18 cellular contexts compared by ENCODE assay signal in genomic region chr11:117191680-117192400, GRCh38.
"Had no signal": no experiment of that assay in that cellular context is flagged by ENCODE, and none has a peak within 500 bp of the region (broad histone marks: within the 10 kb centered on the region; RNA-seq: fewer than 3 reads in every experiment).

No MANE protein-coding gene starts in this region.

- DNase-seq: activated CD4-positive, alpha-beta T cell treated with anti-CD3 and anti-CD28 coated beads, Interleukin-2, amount 50 U/mL, for 48 hours; activated CD8-positive, alpha-beta memory T cell treated with anti-CD3 and anti-CD28 coated beads, Interleukin-2, amount 10 ng/mL, durations not matched to agents 7 days and 5 days; activated T-cell treated with anti-CD3 and anti-CD28 coated beads, Interleukin-2, amount 50 U/mL, for 1 hour; erythroblast; left colon; mammary epithelial cell; naive B cell; retina; stimulated activated CD4-positive, alpha-beta T cell treated with anti-CD3 and anti-CD28 coated beads, Interleukin-4, amount 100 ng/mL, for 24 hours had no signal

- H3K27me3 ChIP-seq: gastrocnemius medialis, heart left ventricle, neural progenitor cell had no signal

- ATAC-seq: activated CD8-positive, alpha-beta memory T cell treated with anti-CD3 and anti-CD28 coated beads, Interleukin-2, amount 10 ng/mL, durations not matched to agents 7 days and 5 days; gastrocnemius medialis; heart left ventricle; left colon; SK-N-SH treated with all-trans-retinoic acid at 6 μM for 48 hours had no signal

- H3K4me3 ChIP-seq: gastrocnemius medialis, heart left ventricle, neural progenitor cell had no signal

- H3K27ac ChIP-seq: gastrocnemius medialis, heart left ventricle, neural progenitor cell, parathyroid adenoma, VCaP had no signal

- H3K9me3 Mint-ChIP-seq: brain; naive B cell; neural progenitor cell; stimulated activated naive CD8-positive, alpha-beta T cell treated with anti-CD3 and anti-CD28 coated beads, Interleukin-15, Interleukin-2, amounts not matched to agents 100 ng/mL and 50 ng/mL, for 24 hours had no signal

- H3K36me3 ChIP-seq: neural progenitor cell had no signal

- H3K9me3 ChIP-seq: gastrocnemius medialis, heart left ventricle had no signal

- H3K27me3 Mint-ChIP-seq: activated CD8-positive, alpha-beta memory T cell treated with anti-CD3 and anti-CD28 coated beads, Interleukin-2, amount 10 ng/mL, durations not matched to agents 7 days and 5 days; activated naive CD8-positive, alpha-beta T cell; brain; naive B cell; stimulated activated naive CD8-positive, alpha-beta T cell treated with anti-CD3 and anti-CD28 coated beads, Interleukin-15, Interleukin-2, amounts not matched to agents 100 ng/mL and 50 ng/mL, for 24 hours had no signal

- H3K4me3 Mint-ChIP-seq: activated CD8-positive, alpha-beta memory T cell treated with anti-CD3 and anti-CD28 coated beads, Interleukin-2, amount 10 ng/mL, durations not matched to agents 7 days and 5 days; activated naive CD8-positive, alpha-beta T cell; brain; neural progenitor cell; stimulated activated naive CD8-positive, alpha-beta T cell treated with anti-CD3 and anti-CD28 coated beads, Interleukin-15, Interleukin-2, amounts not matched to agents 100 ng/mL and 50 ng/mL, for 24 hours had no signal

- H3K4me1 ChIP-seq: neural progenitor cell, parathyroid adenoma had no signal

- H3K27ac Mint-ChIP-seq: activated naive CD8-positive, alpha-beta T cell; brain; neural progenitor cell; stimulated activated naive CD8-positive, alpha-beta T cell treated with anti-CD3 and anti-CD28 coated beads, Interleukin-15, Interleukin-2, amounts not matched to agents 100 ng/mL and 50 ng/mL, for 24 hours had no signal

- H3K4me1 Mint-ChIP-seq: activated CD8-positive, alpha-beta memory T cell treated with anti-CD3 and anti-CD28 coated beads, Interleukin-2, amount 10 ng/mL, durations not matched to agents 7 days and 5 days; brain; neural progenitor cell had no signal

- H3K36me3 Mint-ChIP-seq: activated CD8-positive, alpha-beta memory T cell treated with anti-CD3 and anti-CD28 coated beads, Interleukin-2, amount 10 ng/mL, durations not matched to agents 7 days and 5 days; activated naive CD8-positive, alpha-beta T cell had no signal
